ENCODE assay signal across 1 cellular context in genomic region chr11:118921121-118921928, GRCh38.
TF ChIP-seq lines count a peak whose summit lies in the region.

No MANE protein-coding gene starts in this region.

TF ChIP-seq in HepG2, 621 proteins besides CTCF, POLR2A, EP300 and RAD21 (continued from another document and continues in another):
- TF ChIP-seq ZNF800 (CRISPR knock-in tag; IDR thresholded peaks at IDR 0.05) = no peak
- no peak for TF ChIP-seq ARNT2 (CRISPR knock-in tag; IDR thresholded peaks at IDR 0.05; ENCODE audit: low read depth)
- no peak for TF ChIP-seq HNRNPK (IDR thresholded peaks at IDR 0.05; ENCODE audit: low read depth, low read length, poor library complexity, severe bottlenecking)
- no peak for TF ChIP-seq MEIS1 (CRISPR knock-in tag; IDR thresholded peaks at IDR 0.05; ENCODE audit: borderline replicate concordance)
- TF ChIP-seq SAFB2 (CRISPR knock-in tag; IDR thresholded peaks at IDR 0.05; ENCODE audit: borderline replicate concordance, low read depth) = no peak
- no peak for TF ChIP-seq PTBP1 (IDR thresholded peaks at IDR 0.05; ENCODE audit: low read depth, low read length, poor library complexity, severe bottlenecking)
- no peak for TF ChIP-seq ZNF772 (CRISPR knock-in tag; IDR thresholded peaks at IDR 0.05)
- TF ChIP-seq FOXA1 (IDR thresholded peaks at IDR 0.05) = no peak
- 0 out of 2 replicates have a peak, but pooled peaks have one; percentile 10 for TF ChIP-seq FOXA1 (CRISPR knock-in tag; IDR thresholded peaks at IDR 0.05)
- TF ChIP-seq TBX3 (IDR thresholded peaks at IDR 0.05; ENCODE audit: borderline replicate concordance) = no peak
- TF ChIP-seq ZNF12 (CRISPR knock-in tag; IDR thresholded peaks at IDR 0.05) = no peak
- no peak for TF ChIP-seq ZSCAN30 (CRISPR knock-in tag; IDR thresholded peaks at IDR 0.05)
- TF ChIP-seq IRF1 (CRISPR knock-in tag; IDR thresholded peaks at IDR 0.05; ENCODE audit: low read depth) = no peak
- TF ChIP-seq ATF6 (CRISPR knock-in tag; conservative IDR thresholded peaks at IDR 0.05) = no peak
- TF ChIP-seq ZBTB46 (CRISPR knock-in tag; IDR thresholded peaks at IDR 0.05; ENCODE audit: borderline replicate concordance) = no peak
- no peak for TF ChIP-seq ATF7-NPFF (CRISPR knock-in tag; IDR thresholded peaks at IDR 0.05; ENCODE audit: low read depth)
- TF ChIP-seq ZNF317 (CRISPR knock-in tag; IDR thresholded peaks at IDR 0.05) = no peak; the same call in 1 of the 2 replicates
- TF ChIP-seq SALL1 (CRISPR knock-in tag; IDR thresholded peaks at IDR 0.05) = peak; percentile 80
- peak; percentile 42; the same call in 1 of the 2 replicates for TF ChIP-seq DRAP1 (CRISPR knock-in tag; IDR thresholded peaks at IDR 0.05)
- TF ChIP-seq ZNF788 (CRISPR knock-in tag; IDR thresholded peaks at IDR 0.05; ENCODE audit: borderline replicate concordance) = peak; percentile 81; the same call in 1 of the 2 replicates
- TF ChIP-seq ZKSCAN8 (CRISPR knock-in tag; IDR thresholded peaks at IDR 0.05; ENCODE audit: borderline replicate concordance) = peak; percentile 67; the same call in 1 of the 2 replicates
- no peak for TF ChIP-seq E2F5 (CRISPR knock-in tag; conservative IDR thresholded peaks at IDR 0.05)
- no peak for TF ChIP-seq BATF2 (CRISPR knock-in tag; IDR thresholded peaks at IDR 0.05)
- TF ChIP-seq ZHX1 (CRISPR knock-in tag; IDR thresholded peaks at IDR 0.05; ENCODE audit: low read depth) = no peak
- TF ChIP-seq CEBPZ (IDR thresholded peaks at IDR 0.05; ENCODE audit: low read length) = no peak
- no peak for TF ChIP-seq GTF3A (CRISPR knock-in tag; conservative IDR thresholded peaks at IDR 0.05)
- TF ChIP-seq ZNF564 (CRISPR knock-in tag; IDR thresholded peaks at IDR 0.05) = no peak
- TF ChIP-seq ZNF3 (CRISPR knock-in tag; IDR thresholded peaks at IDR 0.05) = no peak
- TF ChIP-seq SKIL (CRISPR knock-in tag; IDR thresholded peaks at IDR 0.05; ENCODE audit: borderline replicate concordance) = peak; percentile 61; the same call in 1 of the 2 replicates
- TF ChIP-seq ETS1 (CRISPR knock-in tag; IDR thresholded peaks at IDR 0.05) = no peak
- no peak for TF ChIP-seq ZUFSP (CRISPR knock-in tag; IDR thresholded peaks at IDR 0.05; ENCODE audit: borderline replicate concordance)
- TF ChIP-seq HOXA3 (CRISPR knock-in tag; IDR thresholded peaks at IDR 0.05) = no peak
- TF ChIP-seq HOXA7 (CRISPR knock-in tag; IDR thresholded peaks at IDR 0.05) = no peak
- TF ChIP-seq JUNB (CRISPR knock-in tag; IDR thresholded peaks at IDR 0.05; ENCODE audit: borderline replicate concordance) = no peak; the same call in 1 of the 2 replicates
- TF ChIP-seq PBX3 (CRISPR knock-in tag; IDR thresholded peaks at IDR 0.05; ENCODE audit: borderline replicate concordance) = no peak
